ENCODE assay signal across 15 cellular contexts in the genomic region with DNA sequence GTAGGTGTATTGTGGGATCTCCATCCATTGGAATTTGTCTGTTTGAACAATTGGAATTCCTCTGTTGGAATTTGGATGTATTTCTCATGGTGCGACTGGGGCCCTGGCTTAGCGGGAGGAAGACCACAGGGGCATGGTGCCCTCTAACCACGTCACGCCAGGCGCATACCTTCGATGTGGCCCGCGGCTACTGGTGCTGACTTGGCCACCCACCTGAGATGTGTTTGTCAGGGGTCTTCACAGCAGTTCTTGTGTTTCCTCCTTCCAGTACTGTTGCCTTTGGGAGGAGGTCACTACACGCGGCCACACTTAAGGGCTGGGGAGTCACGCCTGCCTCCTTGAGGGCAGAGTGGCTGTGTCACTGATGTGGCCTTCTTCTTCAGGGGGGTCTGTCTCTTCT. TPM values are rescaled to one million over a fixed set of nuclear protein-coding genes. Genes with fewer than 3 reads are reported as not detected.
DNase-seq lines count a peak whose midpoint lies in the region; ATAC-seq and TF ChIP-seq lines count a peak whose summit lies in the region.
"Had no signal": no experiment of that assay in that cellular context is flagged by ENCODE, and none has a peak within 500 bp of the region (broad histone marks: within the 10 kb centered on the region; RNA-seq: fewer than 3 reads in every experiment).

No MANE protein-coding gene starts in this region.

- in situ Hi-C loops in transverse colon (cut with MboI; ENCODE audit: low pct_ligation_motif_present in 1 of 4, low pct_unique_long_range_greater_than_20kb in 1 of 4, low sequenced_read_pairs in 3 of 4) = no loop called here

- H3K36me3 ChIP-seq in endodermal cell (ENCODE audit: control insufficient read depth, insufficient read depth, low read length) = no peaks in the 10 kb centered on the region
- no peaks in the 10 kb centered on the region for H3K36me3 ChIP-seq in mucosa of descending colon (ENCODE audit: low read depth)
- no peaks in the 10 kb centered on the region for H3K36me3 ChIP-seq in transverse colon

- H3K4me3 ChIP-seq in endodermal cell (ENCODE audit: low read length) = no peak overlapping the region
- H3K4me3 ChIP-seq in mucosa of descending colon = no peak overlapping the region
- H3K4me3 ChIP-seq in transverse colon = no peak overlapping the region

- TF ChIP-seq POLR2A in transverse colon (IDR thresholded peaks at IDR 0.05) = no peak

- H3K4me1 Mint-ChIP-seq in endodermal cell = peaks cover 36% of the 10 kb centered on the region

- TF ChIP-seq CTCF in endodermal cell (conservative IDR thresholded peaks at IDR 0.05) = no peak
- no peak for TF ChIP-seq CTCF in mucosa of descending colon (IDR thresholded peaks at IDR 0.05)
- TF ChIP-seq CTCF in transverse colon (IDR thresholded peaks at IDR 0.05) = no peak

- no peak overlapping the region for H3K9ac ChIP-seq in endodermal cell (ENCODE audit: extremely low read depth, low read length, poor library complexity, severe bottlenecking)
- H3K9ac ChIP-seq: KMS-11 had no signal

- no peaks in the 10 kb centered on the region for H3K9me3 Mint-ChIP-seq in endodermal cell

- intact Hi-C loops in left cardiac atrium (cut with DNase I) (no loop called here), cardiac septum (cut with DNase I) (no loop called here), mucosa of descending colon (cut with DNase I, micrococcal nuclease) (no loop called here), transverse colon (cut with DNase I; ENCODE audit: low total_unique reads) (loop anchor here (5.0 kb wide), 1 partner anchor 854 kb away; no protein-coding TSS in a partner anchor)

- no peaks in the 10 kb centered on the region for H3K27me3 Mint-ChIP-seq in endodermal cell (ENCODE audit: insufficient read depth)

- no peak overlapping the region for H3K27ac Mint-ChIP-seq in endodermal cell

- DNase-seq in left cardiac atrium (peak; percentile 11), cardiac septum (ENCODE audit: low spot score) (no peak), endodermal cell (peak; percentile 35), mucosa of descending colon (peak in 2 of 3 donors; percentile 27 to 46), transverse colon (peak; percentile 5), anterior cingulate cortex (lab: John Stamatoyannopoulos, UW) (no peak), A172 (ENCODE audit: low spot score) (no peak), mucosa of gallbladder (ENCODE audit: low spot score) (no peak)
- DNase-seq: COR-L47, EL, NCI-H1092, NCI-H510A treated with DMSO at 0.1 percent for 48 hours, NCI-H82, PC-3 had no signal

- H3K4me3 Mint-ChIP-seq in endodermal cell = no peak overlapping the region

- H3K27me3 ChIP-seq in endodermal cell (ENCODE audit: control insufficient read depth, insufficient read depth, low read length, poor library complexity, severe bottlenecking) (no peaks in the 10 kb centered on the region), transverse colon (no peaks in the 10 kb centered on the region)

- ATAC-seq in left cardiac atrium (no peak), mucosa of descending colon (no peak)
- ATAC-seq: PC-3 had no signal

- TF ChIP-seq EP300 in transverse colon (IDR thresholded peaks at IDR 0.05; ENCODE audit: low read depth) = no peak

- 94 to 97% methylated on average over 7 to 11 of the region's 11 CpGs for WGBS in endodermal cell (ENCODE audit: insufficient coverage in 1 of 2, insufficient read length in 1 of 2), 2 experiments
- 92 to 100% methylated on average over 1 to 11 of the region's 11 CpGs for WGBS in transverse colon (ENCODE audit: low coverage in 1 of 2), 2 donors

- H3K9me3 ChIP-seq in endodermal cell (ENCODE audit: control insufficient read depth, low read length) (no peaks in the 10 kb centered on the region), mucosa of descending colon (no peaks in the 10 kb centered on the region), transverse colon (no peaks in the 10 kb centered on the region)

- no peaks in the 10 kb centered on the region for H3K36me3 Mint-ChIP-seq in endodermal cell (ENCODE audit: low read depth)

- H3K4me1 ChIP-seq in endodermal cell (ENCODE audit: control insufficient read depth, insufficient read depth, low read length) (peaks cover 7% of the 10 kb centered on the region), mucosa of descending colon (ENCODE audit: low read depth) (peaks cover 93% of the 10 kb centered on the region), transverse colon (peaks cover 58 to 99% (median 91%) of the 10 kb centered on the region in 4 donors)

- H3K27ac ChIP-seq in endodermal cell (ENCODE audit: low read depth, low read length) (no peak overlapping the region), transverse colon (peak overlapping the region; percentile 82 to 91 (median 89))
- H3K27ac ChIP-seq: KMS-11 had no signal

RNA-seq across cellular contexts. Expression of gene GRAMD4, which starts 36.6 kb away (rescaled TPM):
- total RNA-seq in left cardiac atrium (10 to 100 TPM; 58.5 to 95.4 TPM), cardiac septum (64.8 TPM), endodermal cell (10 to 100 TPM; 38.0 to 43.3 TPM), mucosa of descending colon (100 to 1,000 TPM; 114 to 203 (median 197) TPM), transverse colon (100 to 1,000 TPM; 146 to 981 (median 258) TPM), mucosa of gallbladder (142 TPM)
- 32.1 TPM for polyA plus RNA-seq in endodermal cell (2013, experiment 1 of 2)
- 27.6 TPM for polyA plus RNA-seq in endodermal cell (2013, experiment 2 of 2)
- total RNA-seq in A172 (2014; rRNA removed; shearing (Covaris generic)) = 12.9 and 106 TPM in 2 replicates

RNA-seq across cellular contexts. Expression of gene CELSR1, which starts 46.2 kb away (rescaled TPM):
- total RNA-seq in left cardiac atrium = 1 to 10 TPM; 6.5 to 8.1 TPM
- 13.3 TPM for total RNA-seq in cardiac septum
- total RNA-seq in endodermal cell = 10 to 100 TPM; 24.4 to 34.1 TPM
- 27.1 TPM for polyA plus RNA-seq in endodermal cell (2013, experiment 1 of 2)
- 27.1 TPM for polyA plus RNA-seq in endodermal cell (2013, experiment 2 of 2)
- 1 to 10 TPM; 1.9 to 4.2 (median 2.5) TPM for total RNA-seq in mucosa of descending colon
- total RNA-seq in transverse colon = 1 to 10 TPM in 2 of 4 donors, under 1 TPM in 2; 0.96 to 2.5 (median 1.4) TPM
- total RNA-seq in A172 (2014; rRNA removed; shearing (Covaris generic)) = 16.7 and 19.6 TPM in 2 replicates
- total RNA-seq in mucosa of gallbladder = 6.7 TPM

Comparison
In these comparisons a context has a peak if more than half of its experiments do, and no peak if none do; other contexts are left out.
1. DNase-seq: peak in left cardiac atrium (single experiment), endodermal cell (single experiment), mucosa of descending colon (2 of 3) and transverse colon (single experiment); none in cardiac septum (single experiment), anterior cingulate cortex (0 of 58), A172 (single experiment) and mucosa of gallbladder (single experiment).